ENCODE assay signal across 11 cellular contexts in the genomic region with DNA sequence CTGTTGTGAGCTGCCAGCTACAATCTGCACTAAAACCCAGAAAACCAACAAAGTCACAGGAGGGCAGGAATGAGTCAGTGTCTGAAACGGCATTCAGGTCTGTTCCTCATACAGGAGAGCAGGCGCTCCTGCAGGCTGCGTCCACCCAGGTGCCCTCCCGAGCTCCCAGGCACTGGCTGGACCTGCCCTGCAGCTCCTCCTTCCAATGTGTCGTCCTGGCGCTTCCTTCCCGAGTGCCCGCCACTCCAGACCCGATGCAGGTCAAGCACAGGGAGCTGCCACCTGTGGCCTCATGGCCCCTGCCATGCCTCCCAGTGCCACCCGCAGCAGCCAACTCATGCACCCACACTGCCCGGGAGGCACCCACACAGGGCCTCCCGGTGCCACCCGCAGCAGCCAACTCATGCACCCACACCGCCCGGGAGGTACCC. TPM values are rescaled to one million over a fixed set of nuclear protein-coding genes. Genes with fewer than 3 reads are reported as not detected.
A peak's percentile ranks its signal among the peaks of the same experiment; 100 is the strongest.
DNase-seq lines count a peak whose midpoint lies in the region; ATAC-seq, FAIRE-seq and TF ChIP-seq lines count a peak whose summit lies in the region.
"Had no signal": no experiment of that assay in that cellular context is flagged by ENCODE, and none has a peak within 500 bp of the region (broad histone marks: within the 10 kb centered on the region; RNA-seq: fewer than 3 reads in every experiment).

No MANE protein-coding gene starts in this region.

- peaks cover 21 to 71% of the 10 kb centered on the region in 2 donors for H3K36me3 Mint-ChIP-seq in CD4-positive, alpha-beta memory T cell
- H3K36me3 Mint-ChIP-seq in activated naive CD8-positive, alpha-beta T cell treated with anti-CD3 and anti-CD28 coated beads, Interleukin-2, amount 10 ng/mL, durations not matched to agents 7 days and 5 days, result peaks cover 40% of the 10 kb centered on the region

- H3K27ac Mint-ChIP-seq in CD4-positive, alpha-beta memory T cell, result peak overlapping the region; percentile 29 to 70 (median 62)
- H3K27ac Mint-ChIP-seq in activated naive CD8-positive, alpha-beta T cell treated with anti-CD3 and anti-CD28 coated beads, Interleukin-2, amount 10 ng/mL, durations not matched to agents 7 days and 5 days, result no peak overlapping the region

- peak overlapping the region in 7 of 8 donors; percentile 25 to 69 (median 46) for H3K4me3 Mint-ChIP-seq in CD4-positive, alpha-beta memory T cell
- no peak overlapping the region for H3K4me3 Mint-ChIP-seq in activated naive CD8-positive, alpha-beta T cell treated with anti-CD3 and anti-CD28 coated beads, Interleukin-2, amount 10 ng/mL, durations not matched to agents 7 days and 5 days

- peak; percentile 33 for ATAC-seq in activated naive CD8-positive, alpha-beta T cell treated with anti-CD3 and anti-CD28 coated beads, Interleukin-2, amount 10 ng/mL, durations not matched to agents 7 days and 5 days (ENCODE audit: low read depth)
- ATAC-seq in left lung, result peak; percentile 21
- ATAC-seq in GM19463 (IDR thresholded peaks at IDR 0.05; ENCODE audit: unreplicated experiment), result no peak

- H3K4me1 ChIP-seq in CD4-positive, alpha-beta memory T cell (ENCODE audit: insufficient read depth, low read length), result peaks cover 72% of the 10 kb centered on the region
- peaks cover 0 to 41% of the 10 kb centered on the region in 2 donors for H3K4me1 ChIP-seq in left lung
- peaks cover 3% of the 10 kb centered on the region for H3K4me1 ChIP-seq in testis
- no peaks in the 10 kb centered on the region for H3K4me1 ChIP-seq in BE2C

- FAIRE-seq in H54 (lab: Jason Lieb, UNC), result peak; percentile 27

- H3K36me3 ChIP-seq in CD4-positive, alpha-beta memory T cell (ENCODE audit: insufficient read depth, low read length), result peaks cover 24% of the 10 kb centered on the region
- H3K36me3 ChIP-seq in left lung (peaks cover 0 to 77% of the 10 kb centered on the region in 2 donors), testis (ENCODE audit: low read depth, missing control alignments) (no peaks in the 10 kb centered on the region), BE2C (peaks cover 78% of the 10 kb centered on the region)

- H3K4me3 ChIP-seq in CD4-positive, alpha-beta memory T cell (ENCODE audit: low read length in 2 of 2), result no peak overlapping the region
- H3K4me3 ChIP-seq in left lung (no peak overlapping the region), testis (no peak overlapping the region), BE2C (ENCODE audit: low read depth, low read length) (no peak overlapping the region)
- H3K4me3 ChIP-seq: suprapubic skin had no signal

- H3K9me3 Mint-ChIP-seq in CD4-positive, alpha-beta memory T cell, result peaks cover 0 to 2% (median 0%) of the 10 kb centered on the region in 8 donors
- no peaks in the 10 kb centered on the region for H3K9me3 Mint-ChIP-seq in activated naive CD8-positive, alpha-beta T cell treated with anti-CD3 and anti-CD28 coated beads, Interleukin-2, amount 10 ng/mL, durations not matched to agents 7 days and 5 days

- WGBS in testis, 2 donors, result 81 to 88% methylated on average over 8 to 15 of the region's 15 CpGs

- TF ChIP-seq POLR2A in H54 (IDR thresholded peaks at IDR 0.05; ENCODE audit: low read depth, low read length), result no peak
- no peak for TF ChIP-seq POLR2A in testis (IDR thresholded peaks at IDR 0.05)

- CTCF ChIA-PET in CD4-positive, alpha-beta memory T cell (lab: Charles Lee; ENCODE audit: partially characterized antibody), result no interaction called here

- DNase-seq in CD4-positive, alpha-beta memory T cell, result peak in 1 of 5 donors; percentile 26
- DNase-seq in H54 (ENCODE audit: insufficient read length, low spot score) (peak; percentile 52), left lung (peak in 1 of 2 donors; percentile 64), testis (no peak), BE2C (no peak)
- no peak for DNase-seq in activated naive CD8-positive, alpha-beta T cell treated with anti-CD3 and anti-CD28 coated beads, Interleukin-2, amount 10 ng/mL, durations not matched to agents 7 days and 5 days
- DNase-seq in central memory CD4-positive, alpha-beta T cell, result no peak
- DNase-seq: cerebellar nuclear complex, NCI-H2107 had no signal

- H3K27me3 Mint-ChIP-seq in CD4-positive, alpha-beta memory T cell, result no peaks in the 10 kb centered on the region
- no peaks in the 10 kb centered on the region for H3K27me3 Mint-ChIP-seq in activated naive CD8-positive, alpha-beta T cell treated with anti-CD3 and anti-CD28 coated beads, Interleukin-2, amount 10 ng/mL, durations not matched to agents 7 days and 5 days

- H3K4me1 Mint-ChIP-seq in CD4-positive, alpha-beta memory T cell, result peaks cover 54 to 88% (median 69%) of the 10 kb centered on the region in 4 donors
- H3K4me1 Mint-ChIP-seq in activated naive CD8-positive, alpha-beta T cell treated with anti-CD3 and anti-CD28 coated beads, Interleukin-2, amount 10 ng/mL, durations not matched to agents 7 days and 5 days, result peaks cover 24% of the 10 kb centered on the region

- no peaks in the 10 kb centered on the region for H3K9me3 ChIP-seq in CD4-positive, alpha-beta memory T cell (ENCODE audit: control insufficient read depth in 1 of 2, low read length in 2 of 2)
- H3K9me3 ChIP-seq in left lung (no peaks in the 10 kb centered on the region), testis (no peaks in the 10 kb centered on the region), BE2C (no peaks in the 10 kb centered on the region)
- H3K9me3 ChIP-seq: suprapubic skin had no signal

- intact Hi-C loops in CD4-positive, alpha-beta memory T cell (cut with micrococcal nuclease), result no loop called here
- intact Hi-C loops in left lung (cut with DNase I) (no loop called here), testis (cut with DNase I; ENCODE audit: low total_unique reads) (no loop called here)

- no peak overlapping the region for H3K27ac ChIP-seq in CD4-positive, alpha-beta memory T cell (ENCODE audit: low read depth, low read length)
- no peak overlapping the region for H3K27ac ChIP-seq in left lung
- no peak overlapping the region for H3K27ac ChIP-seq in testis
- H3K27ac ChIP-seq: suprapubic skin had no signal

- POLR2A ChIA-PET in CD4-positive, alpha-beta memory T cell (lab: Charles Lee; ENCODE audit: partially characterized antibody), result interaction anchor here (1.1 to 2.3 kb wide), 2 partner anchors 11 to 101 kb away, joined by 3 to 6 read pairs; no protein-coding TSS in a partner anchor
- POLR2A ChIA-PET in activated naive CD8-positive, alpha-beta T cell treated with anti-CD3 and anti-CD28 coated beads, Interleukin-2, amount 10 ng/mL, durations not matched to agents 7 days and 5 days (lab: Charles Lee), result interaction anchor here (1.3 kb wide), 1 partner anchor 10 kb away, joined by 3 read pairs; no protein-coding TSS in a partner anchor

- H3K27me3 ChIP-seq in CD4-positive, alpha-beta memory T cell (ENCODE audit: insufficient read depth, low read length), result no peaks in the 10 kb centered on the region
- H3K27me3 ChIP-seq in left lung (no peaks in the 10 kb centered on the region), testis (no peaks in the 10 kb centered on the region), BE2C (no peaks in the 10 kb centered on the region)
- H3K27me3 ChIP-seq: suprapubic skin had no signal

- TF ChIP-seq CTCF in left lung (IDR thresholded peaks at IDR 0.05) (no peak), testis (IDR thresholded peaks at IDR 0.05) (no peak), BE2C (IDR thresholded peaks at IDR 0.05; ENCODE audit: low read depth, low read length) (no peak)

RNA-seq across cellular contexts. Expression of a gene that starts 12.0 kb away (rescaled TPM):
- 10 to 100 TPM; 84.0 to 88.1 TPM for total RNA-seq in CD4-positive, alpha-beta memory T cell
- polyA plus RNA-seq in CD4-positive, alpha-beta memory T cell, result 1 to 10 TPM in 1 of 2 donors, under 1 TPM in 1; 0.94 to 5.1 TPM
- 10 to 100 TPM; 56.7 to 56.9 TPM for total RNA-seq in activated naive CD8-positive, alpha-beta T cell treated with anti-CD3 and anti-CD28 coated beads, Interleukin-2, amount 10 ng/mL, durations not matched to agents 7 days and 5 days
- total RNA-seq in left lung (10 to 100 TPM; 27.4 to 32.4 TPM), testis (100 to 1,000 TPM; 113 to 122 TPM)
- polyA plus RNA-seq in testis (ENCODE audit: insufficient read depth, low read depth, low replicate concordance), result 114 TPM
- 61.6 TPM for polyA plus RNA-seq in BE2C (2012; ENCODE audit: insufficient read depth, insufficient read length, low read depth)

RNA-seq across cellular contexts. Expression of a gene that starts 38.0 kb away (rescaled TPM):
- 10 to 100 TPM; 17.7 to 18.6 TPM for total RNA-seq in CD4-positive, alpha-beta memory T cell
- polyA plus RNA-seq in CD4-positive, alpha-beta memory T cell, result 10 to 100 TPM in 1 of 2 donors, 1 to 10 TPM in 1; 6.7 to 10.0 TPM
- 10 to 100 TPM; 21.0 to 21.5 TPM for total RNA-seq in activated naive CD8-positive, alpha-beta T cell treated with anti-CD3 and anti-CD28 coated beads, Interleukin-2, amount 10 ng/mL, durations not matched to agents 7 days and 5 days
- total RNA-seq in left lung (10 to 100 TPM; 12.8 to 13.8 TPM), testis (10 to 100 TPM; 17.2 to 18.2 TPM)
- 9.1 TPM for polyA plus RNA-seq in testis (ENCODE audit: insufficient read depth, low read depth, low replicate concordance)
- polyA plus RNA-seq in BE2C (2012; ENCODE audit: insufficient read depth, insufficient read length, low read depth), result 31.0 TPM
